20 cellular contexts compared by ENCODE assay signal in genomic region chr5:121325930-121326329, GRCh38.
"Had no signal": no experiment of that assay in that cellular context is flagged by ENCODE, and none has a peak within 500 bp of the region (broad histone marks: within the 10 kb centered on the region; RNA-seq: fewer than 3 reads in every experiment).

No MANE protein-coding gene starts in this region.

- H3K27me3 Mint-ChIP-seq: activated B cell treated with CpG ODN at 0.5 μM for 24 hours; activated CD4-positive, alpha-beta memory T cell treated with anti-CD3 and anti-CD28 coated beads for 36 hours; activated naive CD8-positive, alpha-beta T cell; T-cell had no signal

- H3K4me1 Mint-ChIP-seq: activated B cell treated with CpG ODN at 0.5 μM for 24 hours, nephron, T-cell had no signal

- H3K36me3 Mint-ChIP-seq: activated CD4-positive, alpha-beta memory T cell treated with anti-CD3 and anti-CD28 coated beads for 36 hours; activated naive CD8-positive, alpha-beta T cell; T-cell had no signal

- DNase-seq: activated B cell treated with CpG ODN at 0.5 μM for 24 hours; activated CD4-positive, alpha-beta memory T cell treated with anti-CD3 and anti-CD28 coated beads for 36 hours; activated CD4-positive, alpha-beta T cell treated with anti-CD3 and anti-CD28 coated beads for 4 hours; activated gamma-delta T cell treated with Interleukin-2 at 50 U/mL for 16 hours; activated T-cell treated with anti-CD3 and anti-CD28 coated beads for 4 hours; amniotic stem cell; cerebellar nuclear complex; cortex of kidney; effector CD8-positive, alpha-beta T cell; foreskin melanocyte; glutamatergic neuron; hypothalamus; stimulated activated CD4-positive, alpha-beta T cell treated with anti-CD3 and anti-CD28 coated beads, Interleukin-2, amount 100 ng/mL, for 24 hours; stimulated activated naive CD4-positive, alpha-beta T cell treated with Interleukin-2 at 50 U/mL for 16 hours; substantia nigra; T-cell; T-helper 9 cell had no signal

- H3K9me3 Mint-ChIP-seq: activated B cell treated with CpG ODN at 0.5 μM for 24 hours; activated CD4-positive, alpha-beta memory T cell treated with anti-CD3 and anti-CD28 coated beads for 36 hours; activated T-helper 1 cell treated with anti-CD3 and anti-CD28 coated beads, Interleukin-12 subunit alpha, Interleukin-12 subunit beta, Interleukin-2, Interleukin-4 antibody, amounts not matched to agents 30 ng/mL and 10 ng/mL and 1 ng/mL, durations not matched to agents 14 hours and 24 hours and 36 hours; nephron had no signal

- H3K4me3 Mint-ChIP-seq: activated B cell treated with CpG ODN at 0.5 μM for 24 hours; activated CD4-positive, alpha-beta memory T cell treated with anti-CD3 and anti-CD28 coated beads for 36 hours; activated naive CD8-positive, alpha-beta T cell; activated T-helper 1 cell treated with anti-CD3 and anti-CD28 coated beads, Interleukin-12 subunit alpha, Interleukin-12 subunit beta, Interleukin-2, Interleukin-4 antibody, amounts not matched to agents 30 ng/mL and 10 ng/mL and 1 ng/mL, durations not matched to agents 14 hours and 24 hours and 36 hours; nephron; T-cell had no signal

- H3K27ac Mint-ChIP-seq: activated B cell treated with CpG ODN at 0.5 μM for 24 hours; activated CD4-positive, alpha-beta memory T cell treated with anti-CD3 and anti-CD28 coated beads for 36 hours; activated naive CD8-positive, alpha-beta T cell; activated T-helper 1 cell treated with anti-CD3 and anti-CD28 coated beads, Interleukin-12 subunit alpha, Interleukin-12 subunit beta, Interleukin-2, Interleukin-4 antibody, amounts not matched to agents 30 ng/mL and 10 ng/mL and 1 ng/mL, durations not matched to agents 14 hours and 24 hours and 36 hours; nephron; T-cell had no signal
